In the genomic region with DNA sequence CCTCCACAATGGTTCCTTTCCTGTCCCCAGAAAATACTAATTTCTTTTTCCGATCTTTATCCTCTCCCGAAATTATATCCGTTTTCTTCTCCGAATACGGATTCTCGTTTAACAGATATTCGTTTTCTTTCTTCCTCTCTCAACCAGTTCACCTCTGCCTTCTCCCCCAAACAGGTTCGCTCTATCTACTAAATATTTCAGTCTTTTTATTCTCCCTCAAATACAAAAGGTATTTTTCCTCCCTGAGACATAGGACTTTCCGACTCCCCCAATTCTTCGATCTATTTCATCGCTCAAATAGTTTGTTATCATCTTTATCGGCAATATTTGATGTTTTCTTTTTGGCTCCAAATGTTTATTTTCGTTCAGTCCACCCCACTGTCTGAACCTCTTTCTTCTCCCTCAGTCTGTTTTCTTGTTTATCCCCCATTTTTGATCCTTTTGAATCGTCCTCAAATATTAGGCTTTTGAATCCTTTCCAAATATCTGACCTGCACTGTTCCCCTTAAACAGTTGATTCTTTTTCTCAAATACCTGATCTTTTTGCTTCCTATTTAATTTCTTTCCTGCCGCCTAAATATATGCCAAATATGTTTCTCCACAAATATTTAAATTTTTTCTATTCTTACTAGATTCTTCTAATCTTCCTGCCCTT, we compare ENCODE assay signal across 13 cellular contexts. TPM values are rescaled to one million over a fixed set of nuclear protein-coding genes. Genes with fewer than 3 reads are reported as not detected.
DNase-seq lines count a peak whose midpoint lies in the region; ATAC-seq lines count a peak whose summit lies in the region.
"Had no signal": no experiment of that assay in that cellular context is flagged by ENCODE, and none has a peak within 500 bp of the region (broad histone marks: within the 10 kb centered on the region; RNA-seq: fewer than 3 reads in every experiment).

No MANE protein-coding gene starts in this region.

- H3K27ac Mint-ChIP-seq in activated naive CD4-positive, alpha-beta T cell treated with anti-CD3 and anti-CD28 coated beads, Interleukin-2, amount 50 U/mL, for 24 hours = peak overlapping the region; percentile 21
- H3K27ac Mint-ChIP-seq in activated T-helper 1 cell treated with anti-CD3 and anti-CD28 coated beads, Interleukin-12 subunit alpha, Interleukin-12 subunit beta, Interleukin-2, Interleukin-4 antibody, amounts not matched to agents 30 ng/mL and 10 ng/mL and 1 ng/mL, durations not matched to agents 14 hours and 24 hours and 36 hours = peak overlapping the region; percentile 81
- H3K27ac Mint-ChIP-seq in activated T-helper 17 cell treated with anti-CD3 and anti-CD28 coated beads, Interleukin-2, amount 50 U/mL, for 72 hours = no peak overlapping the region

- H3K9me3 Mint-ChIP-seq in activated naive CD4-positive, alpha-beta T cell treated with anti-CD3 and anti-CD28 coated beads, Interleukin-2, amount 50 U/mL, for 24 hours = peaks cover 4% of the 10 kb centered on the region
- H3K9me3 Mint-ChIP-seq in activated T-helper 1 cell treated with anti-CD3 and anti-CD28 coated beads, Interleukin-12 subunit alpha, Interleukin-12 subunit beta, Interleukin-2, Interleukin-4 antibody, amounts not matched to agents 30 ng/mL and 10 ng/mL and 1 ng/mL, durations not matched to agents 14 hours and 24 hours and 36 hours = peaks cover 5% of the 10 kb centered on the region
- no peaks in the 10 kb centered on the region for H3K9me3 Mint-ChIP-seq in activated T-helper 17 cell treated with anti-CD3 and anti-CD28 coated beads, Interleukin-2, amount 50 U/mL, for 72 hours

- H3K9me3 ChIP-seq in iPS-15b (ENCODE audit: control insufficient read depth, insufficient read depth, low read length) = no peaks in the 10 kb centered on the region
- H3K9me3 ChIP-seq: ascending aorta had no signal

- H3K4me3 Mint-ChIP-seq in activated naive CD4-positive, alpha-beta T cell treated with anti-CD3 and anti-CD28 coated beads, Interleukin-2, amount 50 U/mL, for 24 hours = no peak overlapping the region
- peak overlapping the region; percentile 16 for H3K4me3 Mint-ChIP-seq in activated T-helper 1 cell treated with anti-CD3 and anti-CD28 coated beads, Interleukin-12 subunit alpha, Interleukin-12 subunit beta, Interleukin-2, Interleukin-4 antibody, amounts not matched to agents 30 ng/mL and 10 ng/mL and 1 ng/mL, durations not matched to agents 14 hours and 24 hours and 36 hours
- no peak overlapping the region for H3K4me3 Mint-ChIP-seq in activated T-helper 17 cell treated with anti-CD3 and anti-CD28 coated beads, Interleukin-2, amount 50 U/mL, for 72 hours

- peaks cover 41% of the 10 kb centered on the region for H3K4me1 Mint-ChIP-seq in activated naive CD4-positive, alpha-beta T cell treated with anti-CD3 and anti-CD28 coated beads, Interleukin-2, amount 50 U/mL, for 24 hours
- peaks cover 31% of the 10 kb centered on the region for H3K4me1 Mint-ChIP-seq in activated T-helper 1 cell treated with anti-CD3 and anti-CD28 coated beads, Interleukin-12 subunit alpha, Interleukin-12 subunit beta, Interleukin-2, Interleukin-4 antibody, amounts not matched to agents 30 ng/mL and 10 ng/mL and 1 ng/mL, durations not matched to agents 14 hours and 24 hours and 36 hours (ENCODE audit: low read depth)
- H3K4me1 Mint-ChIP-seq in activated T-helper 17 cell treated with anti-CD3 and anti-CD28 coated beads, Interleukin-2, amount 50 U/mL, for 72 hours = peaks cover 9% of the 10 kb centered on the region

- H3K4me1 ChIP-seq in iPS-15b (ENCODE audit: control insufficient read depth, insufficient read depth, low read length) = no peaks in the 10 kb centered on the region
- no peaks in the 10 kb centered on the region for H3K4me1 ChIP-seq in urinary bladder (ENCODE audit: insufficient read depth)

- peak overlapping the region; percentile 88 for H3K27ac ChIP-seq in urinary bladder (ENCODE audit: low read depth)
- H3K27ac ChIP-seq: ascending aorta had no signal

- H3K27me3 ChIP-seq in iPS-15b (ENCODE audit: control insufficient read depth, insufficient read depth, low read length) = peaks cover 96% of the 10 kb centered on the region

- no peak for ATAC-seq in activated T-helper 17 cell treated with anti-CD3 and anti-CD28 coated beads, Interleukin-2, amount 50 U/mL, for 72 hours (replicated peaks)
- ATAC-seq in HG02840 (IDR thresholded peaks at IDR 0.05; ENCODE audit: low FRiP score, unreplicated experiment) = no peak

- peaks cover 9% of the 10 kb centered on the region for H3K36me3 Mint-ChIP-seq in activated naive CD4-positive, alpha-beta T cell treated with anti-CD3 and anti-CD28 coated beads, Interleukin-2, amount 50 U/mL, for 24 hours
- peaks cover 9% of the 10 kb centered on the region for H3K36me3 Mint-ChIP-seq in activated T-helper 1 cell treated with anti-CD3 and anti-CD28 coated beads, Interleukin-12 subunit alpha, Interleukin-12 subunit beta, Interleukin-2, Interleukin-4 antibody, amounts not matched to agents 30 ng/mL and 10 ng/mL and 1 ng/mL, durations not matched to agents 14 hours and 24 hours and 36 hours (ENCODE audit: low read depth)
- peaks cover 18% of the 10 kb centered on the region for H3K36me3 Mint-ChIP-seq in activated T-helper 17 cell treated with anti-CD3 and anti-CD28 coated beads, Interleukin-2, amount 50 U/mL, for 72 hours (ENCODE audit: low read depth)

- intact Hi-C loops in activated T-helper 1 cell treated with anti-CD3 and anti-CD28 coated beads, Interleukin-12 subunit alpha, Interleukin-12 subunit beta, Interleukin-2, Interleukin-4 antibody, amounts not matched to agents 30 ng/mL and 10 ng/mL and 1 ng/mL, durations not matched to agents 14 hours and 24 hours and 36 hours (cut with micrococcal nuclease) = loop anchor here (1.0 to 5.0 kb wide), 6 partner anchors 9 to 513 kb away; no protein-coding TSS in a partner anchor

- DNase-seq in activated naive CD4-positive, alpha-beta T cell treated with Interleukin-2 at 50 U/mL for 16 hours = no peak
- no peak for DNase-seq in activated T-helper 1 cell treated with anti-CD3 and anti-CD28 coated beads, Interleukin-12 subunit alpha, Interleukin-12 subunit beta, Interleukin-2, Interleukin-4 antibody, amounts not matched to agents 30 ng/mL and 10 ng/mL and 1 ng/mL, durations not matched to agents 14 hours and 24 hours and 36 hours (ENCODE audit: low spot score)
- no peak for DNase-seq in COR-L47 (lab: John Stamatoyannopoulos, UW)
- DNase-seq: DMS 273 treated with DMSO at 0.1 percent for 48 hours, mammary epithelial cell, NCI-H1092 had no signal

- H3K36me3 ChIP-seq in iPS-15b (ENCODE audit: control insufficient read depth, insufficient read depth, low read length) (no peaks in the 10 kb centered on the region), urinary bladder (ENCODE audit: insufficient read depth) (no peaks in the 10 kb centered on the region)
- H3K36me3 ChIP-seq: ascending aorta had no signal

- H3K4me3 ChIP-seq in iPS-15b (ENCODE audit: low read depth, low read length) (peak overlapping the region; percentile 53), urinary bladder (ENCODE audit: low read depth, low read length) (peak overlapping the region; percentile 67)

- no peak overlapping the region for H3K9ac ChIP-seq in iPS-15b (ENCODE audit: low read depth, low read length)

- peaks cover 48% of the 10 kb centered on the region for H3K27me3 Mint-ChIP-seq in activated naive CD4-positive, alpha-beta T cell treated with anti-CD3 and anti-CD28 coated beads, Interleukin-2, amount 50 U/mL, for 24 hours
- peaks cover 55% of the 10 kb centered on the region for H3K27me3 Mint-ChIP-seq in activated T-helper 1 cell treated with anti-CD3 and anti-CD28 coated beads, Interleukin-12 subunit alpha, Interleukin-12 subunit beta, Interleukin-2, Interleukin-4 antibody, amounts not matched to agents 30 ng/mL and 10 ng/mL and 1 ng/mL, durations not matched to agents 14 hours and 24 hours and 36 hours (ENCODE audit: insufficient read depth)
- peaks cover 51% of the 10 kb centered on the region for H3K27me3 Mint-ChIP-seq in activated T-helper 17 cell treated with anti-CD3 and anti-CD28 coated beads, Interleukin-2, amount 50 U/mL, for 72 hours

- 12% methylated on average over 15 of the region's 15 CpGs for WGBS in urinary bladder

RNA-seq across cellular contexts. Expression of gene PITX1, which starts 4.4 kb away (rescaled TPM):
- 0.71 and 1.1 TPM in 2 replicates for total RNA-seq in activated T-helper 1 cell treated with anti-CD3 and anti-CD28 coated beads, Interleukin-12 subunit alpha, Interleukin-12 subunit beta, Interleukin-2, Interleukin-4 antibody, amounts not matched to agents 30 ng/mL and 10 ng/mL and 1 ng/mL, durations not matched to agents 14 hours and 24 hours and 36 hours
- total RNA-seq in urinary bladder = 50.1 TPM
- polyA plus RNA-seq in urinary bladder = 178 TPM
- total RNA-seq in activated T-helper 17 cell treated with anti-CD3 and anti-CD28 coated beads, Interleukin-2, amount 50 U/mL, for 72 hours = not detected
- total RNA-seq: dermis microvascular lymphatic vessel endothelial cell had no signal

Comparison
In these comparisons a context has a peak if more than half of its experiments do, and no peak if none do; other contexts are left out.
1. RNA of gene PITX1, which starts 4.4 kb away (total RNA-seq): 50.1 TPM in urinary bladder (single experiment); 0.71 to 1.1 TPM in activated T-helper 1 cell treated with anti-CD3 and anti-CD28 coated beads, Interleukin-12 subunit alpha, Interleukin-12 subunit beta, Interleukin-2, Interleukin-4 antibody, amounts not matched to agents 30 ng/mL and 10 ng/mL and 1 ng/mL, durations not matched to agents 14 hours and 24 hours and 36 hours and not detected in activated T-helper 17 cell treated with anti-CD3 and anti-CD28 coated beads, Interleukin-2, amount 50 U/mL, for 72 hours; every median in the first group is over 10 times any median in the second.